ENCODE assay signal across 13 cellular contexts in genomic region chr10:29621161-29621560, GRCh38. TPM values are rescaled to one million over a fixed set of nuclear protein-coding genes. Genes with fewer than 3 reads are reported as not detected.
DNase-seq lines count a peak whose midpoint lies in the region; ATAC-seq, FAIRE-seq and TF ChIP-seq lines count a peak whose summit lies in the region.
"Had no signal": no experiment of that assay in that cellular context is flagged by ENCODE, and none has a peak within 500 bp of the region (broad histone marks: within the 10 kb centered on the region; RNA-seq: fewer than 3 reads in every experiment).

No MANE protein-coding gene starts in this region.

- H3K27ac ChIP-seq in heart left ventricle (peak overlapping the region in 5 of 12 donors; percentile 30 to 82 (median 52)), WERI-Rb-1 (no peak overlapping the region)

- intact Hi-C loops in heart left ventricle (cut with DNase I) (no loop called here), sciatic nerve (cut with DNase I) (no loop called here)

- peak; percentile 65 for DNase-seq in amniotic stem cell (lab: John Stamatoyannopoulos, UW)
- DNase-seq in heart left ventricle, result no peak
- DNase-seq in sciatic nerve (ENCODE audit: low spot score), result no peak
- no peak for DNase-seq in middle frontal gyrus (ENCODE audit: extremely low spot score, low spot score)
- no peak for DNase-seq in NCI-H1092 (lab: John Stamatoyannopoulos, UW)
- no peak for DNase-seq in WERI-Rb-1
- DNase-seq: COR-L47; immature natural killer cell; NCI-H2227 treated with DMSO at 0.1 percent for 48 hours; stimulated activated CD4-positive, alpha-beta T cell treated with anti-CD3 and anti-CD28 coated beads, Interleukin-15, amount 100 ng/mL, for 24 hours had no signal

- H3K36me3 ChIP-seq in heart left ventricle, result peaks cover 0 to 6% (median 0%) of the 10 kb centered on the region in 9 donors
- H3K36me3 ChIP-seq in WERI-Rb-1, result no peaks in the 10 kb centered on the region

- H3K9me3 ChIP-seq in heart left ventricle (no peaks in the 10 kb centered on the region), WERI-Rb-1 (ENCODE audit: severe bottlenecking) (no peaks in the 10 kb centered on the region)

- H3K4me1 ChIP-seq in heart left ventricle, result peaks cover 0 to 80% (median 50%) of the 10 kb centered on the region in 12 donors

- H3K4me3 ChIP-seq in heart left ventricle, result peak overlapping the region in 1 of 12 donors; percentile 20
- H3K4me3 ChIP-seq in WERI-Rb-1 (ENCODE audit: low read depth, low read length), result no peak overlapping the region

- ATAC-seq in heart left ventricle, result peak in 3 of 4 donors; percentile 10 to 27 (median 13)
- peak; percentile 49 for ATAC-seq in sciatic nerve
- ATAC-seq in HG02852 (IDR thresholded peaks at IDR 0.05; ENCODE audit: unreplicated experiment), result no peak

- no peak for TF ChIP-seq POLR2A in heart left ventricle (IDR thresholded peaks at IDR 0.05)

- 38 to 43% (median 42%) methylated on average over 7 of the region's 7 CpGs for WGBS in heart left ventricle, 4 donors

- H3K27me3 ChIP-seq in heart left ventricle (no peaks in the 10 kb centered on the region), WERI-Rb-1 (ENCODE audit: insufficient read depth, low read depth, severe bottlenecking) (no peaks in the 10 kb centered on the region)

- peak; percentile 11 for FAIRE-seq in G401.6 (lab: Jason Lieb, UNC)
- FAIRE-seq: TTC549 had no signal

- TF ChIP-seq CTCF in heart left ventricle (IDR thresholded peaks at IDR 0.05) (no peak), WERI-Rb-1 (IDR thresholded peaks at IDR 0.05; ENCODE audit: low read depth, low read length) (no peak)

RNA-seq across cellular contexts. Expression of gene SVIL, which starts 13.6 kb away (rescaled TPM):
- total RNA-seq in heart left ventricle (100 to 1,000 TPM; 262 to 589 (median 387) TPM), sciatic nerve (34.5 TPM)
- 100 to 1,000 TPM in 1 of 2 donors, 10 to 100 TPM in 1; 95.2 to 139 TPM for polyA plus RNA-seq in heart left ventricle
